11 cellular contexts compared by ENCODE assay signal in the genomic region with DNA sequence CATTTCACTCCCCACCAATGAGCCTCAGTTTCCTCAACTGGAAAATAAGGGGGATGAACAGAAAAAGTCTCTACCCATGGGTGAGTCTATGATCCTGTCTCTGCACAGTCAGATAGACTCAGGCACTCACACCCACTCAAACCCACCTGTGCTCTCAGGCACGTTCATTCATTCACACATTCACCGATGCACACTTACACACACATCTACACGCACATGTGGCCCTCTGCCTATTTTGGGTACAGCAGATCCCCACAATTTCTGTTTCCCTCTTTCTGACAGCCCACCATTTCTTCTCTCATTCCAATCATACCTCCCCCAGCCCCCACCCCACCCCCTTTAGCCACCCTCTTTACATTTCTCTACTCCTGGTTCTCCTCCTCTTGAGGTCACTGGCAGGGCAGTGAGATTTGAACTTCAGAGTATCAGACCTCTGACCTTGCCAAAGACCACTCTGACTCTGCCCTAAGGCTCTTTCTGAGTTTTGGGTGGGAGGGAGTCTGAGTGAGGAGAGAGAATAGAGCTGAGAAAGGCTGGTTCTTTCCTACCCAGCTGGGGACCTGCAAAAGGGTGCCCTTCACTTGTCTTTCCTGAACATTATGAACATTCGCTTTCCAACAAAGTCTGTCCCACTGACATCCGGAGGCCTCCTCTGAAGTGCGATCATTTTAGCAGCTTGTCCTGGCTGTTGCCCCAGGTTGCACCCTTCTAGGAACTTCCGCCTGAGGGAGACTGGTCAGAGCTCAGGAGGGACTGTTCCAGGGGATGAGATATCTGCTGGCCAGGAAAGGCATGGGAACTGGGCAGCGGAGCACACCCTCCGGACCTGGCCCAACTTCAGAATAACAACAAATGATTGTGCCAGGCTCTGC. TPM values are rescaled to one million over a fixed set of nuclear protein-coding genes. Genes with fewer than 3 reads are reported as not detected.
DNase-seq lines count a peak whose midpoint lies in the region; ATAC-seq, FAIRE-seq and TF ChIP-seq lines count a peak whose summit lies in the region.
"Had no signal": no experiment of that assay in that cellular context is flagged by ENCODE, and none has a peak within 500 bp of the region (broad histone marks: within the 10 kb centered on the region; RNA-seq: fewer than 3 reads in every experiment).

No MANE protein-coding gene starts in this region.

- H3K27me3 ChIP-seq in brain microvascular endothelial cell (replicated peaks) (no peaks in the 10 kb centered on the region), stomach (peaks cover 0 to 30% (median 8%) of the 10 kb centered on the region in 3 donors)

- H3K4me1 Mint-ChIP-seq in natural killer cell treated with Interleukin-12 subunit alpha and Interleukin-12 subunit beta and Interleukin-15 and Interleukin-18, amount 100 ng/mL, for 72 hours (ENCODE audit: low read depth in 2 of 2) = peaks cover 19 to 29% of the 10 kb centered on the region in 2 donors

- no peak for DNase-seq in HFF-Myc (ENCODE audit: extremely low read depth, low read depth)
- DNase-seq in brain microvascular endothelial cell = no peak
- DNase-seq in islet precursor cell = peak; percentile 70
- no peak for DNase-seq in stomach
- no peak for DNase-seq in natural killer cell treated with Interleukin-12 subunit alpha and Interleukin-12 subunit beta and Interleukin-15 and Interleukin-18, amount 100 ng/mL, for 72 hours (ENCODE audit: low spot score)
- no peak for DNase-seq in HK-2 (ENCODE audit: unreplicated experiment)
- no peak for DNase-seq in frontal cortex (ENCODE audit: low spot score in 2 of 2)
- DNase-seq: DND-41, NCI-H526 treated with DMSO at 0.1 percent for 48 hours had no signal

- no peaks in the 10 kb centered on the region for H3K9me3 ChIP-seq in stomach

- no peak overlapping the region for H3K27ac Mint-ChIP-seq in natural killer cell treated with Interleukin-12 subunit alpha and Interleukin-12 subunit beta and Interleukin-15 and Interleukin-18, amount 100 ng/mL, for 72 hours

- H3K9me3 Mint-ChIP-seq in natural killer cell treated with Interleukin-12 subunit alpha and Interleukin-12 subunit beta and Interleukin-15 and Interleukin-18, amount 100 ng/mL, for 72 hours = no peaks in the 10 kb centered on the region

- ATAC-seq in natural killer cell treated with Interleukin-12 subunit alpha and Interleukin-12 subunit beta and Interleukin-15 and Interleukin-18, amount 100 ng/mL, for 72 hours = no peak
- ATAC-seq in HG03432 (IDR thresholded peaks at IDR 0.05; ENCODE audit: unreplicated experiment) = no peak

- FAIRE-seq in frontal cortex (lab: Jason Lieb, UNC) = no peak

- H3K27ac ChIP-seq in brain microvascular endothelial cell (peak overlapping the region; percentile 97), stomach (peak overlapping the region in 4 of 5 donors; percentile 87 to 93 (median 90))
- H3K27ac ChIP-seq: KMS-11 had no signal

- H3K4me3 ChIP-seq in HFF-Myc (replicated peaks; ENCODE audit: low read depth, low read length) (peak overlapping the region; percentile 20), brain microvascular endothelial cell (ENCODE audit: low read depth, low read length) (no peak overlapping the region), stomach (no peak overlapping the region)

- 42 to 68% (median 64%) methylated on average over 9 of the region's 9 CpGs for WGBS in stomach, 5 donors

- H3K36me3 ChIP-seq in brain microvascular endothelial cell (replicated peaks) (no peaks in the 10 kb centered on the region), stomach (no peaks in the 10 kb centered on the region)

- H3K36me3 Mint-ChIP-seq in natural killer cell treated with Interleukin-12 subunit alpha and Interleukin-12 subunit beta and Interleukin-15 and Interleukin-18, amount 100 ng/mL, for 72 hours = no peaks in the 10 kb centered on the region

- H3K4me1 ChIP-seq in stomach = peaks cover 14 to 72% (median 43%) of the 10 kb centered on the region in 4 donors

- no peak overlapping the region for H3K4me3 Mint-ChIP-seq in natural killer cell treated with Interleukin-12 subunit alpha and Interleukin-12 subunit beta and Interleukin-15 and Interleukin-18, amount 100 ng/mL, for 72 hours

- intact Hi-C loops in stomach (cut with DNase I; ENCODE audit: low total_unique reads) = no loop called here

- no peak for TF ChIP-seq EP300 in stomach (IDR thresholded peaks at IDR 0.05)

- TF ChIP-seq CTCF in HFF-Myc (IDR thresholded peaks at IDR 0.05; ENCODE audit: low read depth, low read length, missing control alignments) = no peak
- TF ChIP-seq CTCF in brain microvascular endothelial cell (IDR thresholded peaks at IDR 0.05; ENCODE audit: low read depth, low read length, missing control alignments) = no peak
- TF ChIP-seq CTCF in stomach (IDR thresholded peaks at IDR 0.05) = no peak

- no peak for TF ChIP-seq POLR2A in stomach (IDR thresholded peaks at IDR 0.05)

- in situ Hi-C loops in brain microvascular endothelial cell (cut with HindIII; ENCODE audit: low pct_ligation_motif_present, low sequenced_read_pairs) = no loop called here

- peaks cover 39 to 64% of the 10 kb centered on the region in 2 donors for H3K27me3 Mint-ChIP-seq in natural killer cell treated with Interleukin-12 subunit alpha and Interleukin-12 subunit beta and Interleukin-15 and Interleukin-18, amount 100 ng/mL, for 72 hours

RNA-seq across cellular contexts. Expression of a gene that starts 10.1 kb away (rescaled TPM):
- total RNA-seq in stomach (1,000 to 10,000 TPM in 1 of 5 donors, 100 to 1,000 TPM in 3, 10 to 100 TPM in 1; 87.0 to 1,931 (median 219) TPM), frontal cortex (26.1 TPM)
- polyA plus RNA-seq in stomach = 10 to 100 TPM; 17.9 to 60.0 (median 24.9) TPM
- 1 to 10 TPM in 1 of 2 donors, not detected in 1; 1.7 TPM for total RNA-seq in natural killer cell treated with Interleukin-12 subunit alpha and Interleukin-12 subunit beta and Interleukin-15 and Interleukin-18, amount 100 ng/mL, for 72 hours

RNA-seq across cellular contexts. Expression of a gene that starts 45.7 kb away (rescaled TPM):
- total RNA-seq in stomach (10 to 100 TPM in 3 of 5 donors, 1 to 10 TPM in 2; 5.4 to 89.3 (median 21.4) TPM), frontal cortex (not detected)
- 10 to 100 TPM in 1 of 3 donors, 1 to 10 TPM in 2; 6.0 to 24.3 (median 8.7) TPM for polyA plus RNA-seq in stomach
- total RNA-seq in natural killer cell treated with Interleukin-12 subunit alpha and Interleukin-12 subunit beta and Interleukin-15 and Interleukin-18, amount 100 ng/mL, for 72 hours = under 1 TPM in 1 of 2 donors, not detected in 1; 0.42 TPM
